ENCODE assay signal across 12 cellular contexts in the genomic region with DNA sequence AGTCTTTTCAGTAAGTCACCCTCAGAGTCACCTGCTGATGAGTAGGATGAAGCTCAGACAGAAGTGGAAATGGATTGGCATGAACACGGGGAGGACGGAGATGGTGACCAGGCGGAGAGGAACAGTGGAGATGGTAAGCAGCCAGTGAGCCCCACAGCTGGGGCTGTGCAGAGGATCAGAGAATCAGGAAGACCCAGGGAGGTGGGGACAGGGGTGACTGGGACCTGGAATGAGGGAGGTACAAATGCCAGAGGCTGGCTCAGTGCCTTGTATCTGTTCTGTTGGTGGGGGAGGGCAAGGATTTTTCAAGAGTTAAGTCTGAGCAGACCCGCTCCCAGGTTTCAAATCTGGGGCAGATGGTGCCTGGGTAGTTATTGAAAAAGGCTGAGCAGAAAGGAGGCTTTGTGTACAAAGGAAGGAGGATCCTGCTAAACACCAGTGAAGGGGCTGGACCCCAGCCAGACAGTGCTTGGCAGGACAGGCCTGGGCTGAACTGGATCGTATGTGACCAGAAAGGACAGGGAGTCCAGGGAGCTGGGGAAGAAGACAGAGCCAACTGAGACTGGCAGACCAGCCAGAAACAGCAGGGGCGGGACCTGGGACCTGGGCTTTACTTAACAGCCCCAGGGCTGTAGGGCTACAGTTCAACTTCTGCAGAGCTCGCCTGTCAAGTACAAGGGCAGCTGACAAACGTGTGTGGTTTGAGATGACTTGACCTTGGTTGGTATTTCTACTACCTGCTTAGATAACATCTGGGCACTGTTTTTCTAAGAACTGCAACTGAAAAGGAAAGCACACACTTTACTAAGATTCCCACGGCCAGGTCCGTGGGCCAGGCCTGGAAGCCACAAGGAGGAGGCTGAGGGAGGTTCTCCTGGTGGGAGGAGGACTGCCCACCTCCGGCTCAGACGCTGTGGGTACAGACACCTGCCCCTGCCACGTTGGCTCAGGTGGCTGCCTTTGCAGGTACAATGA. TPM values are rescaled to one million over a fixed set of nuclear protein-coding genes. Genes with fewer than 3 reads are reported as not detected.
DNase-seq lines count a peak whose midpoint lies in the region; ATAC-seq, FAIRE-seq and TF ChIP-seq lines count a peak whose summit lies in the region.
"Had no signal": no experiment of that assay in that cellular context is flagged by ENCODE, and none has a peak within 500 bp of the region (broad histone marks: within the 10 kb centered on the region; RNA-seq: fewer than 3 reads in every experiment).

No MANE protein-coding gene starts in this region.

- no peaks in the 10 kb centered on the region for H3K79me2 ChIP-seq in H1 (ENCODE audit: control insufficient read depth in 1 of 2, insufficient read depth in 2 of 2, low read length in 2 of 2)

- FAIRE-seq in H1 (lab: Jason Lieb, UNC) (no peak), HTR-8/SVneo (lab: Jason Lieb, UNC) (no peak), D721Med (lab: Jason Lieb, UNC) (no peak)
- FAIRE-seq: A549 had no signal

- 93% methylated on average over 13 of the region's 13 CpGs; no CpG with 5 or more reads in 1 of the 2 experiments for WGBS in H1 (ENCODE audit: extremely low coverage in 1 of 2, insufficient coverage in 1 of 2, insufficient read length in 1 of 2, insufficient replicate concordance in 2 of 2, low coverage in 1 of 2, low lambda C conversion rate in 2 of 2, missing lambda C conversion rate in 1 of 2), 2 experiments

- H3K4me2 ChIP-seq in H1 (ENCODE audit: insufficient read depth in 1 of 2, low read depth in 2 of 2, low read length in 2 of 2), result no peak overlapping the region
- H3K4me2 ChIP-seq: A549 had no signal

- no peaks in the 10 kb centered on the region for H3K79me1 ChIP-seq in H1 (ENCODE audit: low read depth, low read length)

- in situ Hi-C loops in ACHN (cut with HindIII; ENCODE audit: low pct_ligation_motif_present, low pct_unique_long_range_greater_than_20kb, low sequenced_read_pairs), result no loop called here

- peak; percentile 47 for ATAC-seq in stimulated activated memory B cell treated with anti-CD40 and anti-IgM and Interleukin-4, amounts not matched to agents 10 μg/mL and 1 μg/mL and 100 μg/mL, for 72 hours
- ATAC-seq: A549, HCT116 had no signal

- no peak overlapping the region for H3K56ac ChIP-seq in H1 (replicated peaks; ENCODE audit: insufficient read length, low read depth, low read length)

- no peaks in the 10 kb centered on the region for H3K23me2 ChIP-seq in H1 (ENCODE audit: low read depth, low read length)

- H3K4me3 ChIP-seq in LNCaP clone FGC (ENCODE audit: low read depth, low read length) (no peak overlapping the region), H1 (ENCODE audit: extremely low read depth in 1 of 4, insufficient read depth in 2 of 4, low read depth in 3 of 4, low read length in 4 of 4) (no peak overlapping the region)
- H3K4me3 ChIP-seq: A549 had no signal

- peaks cover 8 to 14% of the 10 kb centered on the region in 2 experiments; a peak in 3 of 4 replicates for H3K9me3 ChIP-seq in H1 (ENCODE audit: insufficient read depth in 2 of 2, low read depth in 1 of 2, low read length in 1 of 2)

- H3K27me3 ChIP-seq in H1 (replicated peaks in 1 of 4; ENCODE audit: control insufficient read depth in 3 of 4, extremely low read depth in 1 of 4, insufficient read depth in 3 of 4, low read length in 3 of 4), result no peaks in the 10 kb centered on the region

- TF ChIP-seq EP300 in H1 (IDR thresholded peaks at IDR 0.05; ENCODE audit: borderline replicate concordance in 1 of 2, low read depth in 2 of 2, low read length in 2 of 2), result no peak

- no peak overlapping the region for H4K8ac ChIP-seq in H1 (ENCODE audit: extremely low read depth, insufficient read depth, low read length)

- no peak overlapping the region for H2BK15ac ChIP-seq in H1 (ENCODE audit: low read length)

- H3K27ac Mint-ChIP-seq in stimulated activated memory B cell treated with anti-CD40 and anti-IgM and Interleukin-4, amounts not matched to agents 10 μg/mL and 1 μg/mL and 100 μg/mL, for 72 hours, result peak overlapping the region; percentile 0
- H3K27ac Mint-ChIP-seq: memory B cell had no signal

- CTCF ChIA-PET in H1 (lab: Charles Lee; ENCODE audit: partially characterized antibody), result interaction anchor here (0.6 to 4.9 kb wide), 10 partner anchors 8 to 1871 kb away, joined by 3 to 27 read pairs (median 4); a partner anchor contains a TSS

- H3K9me3 Mint-ChIP-seq in stimulated activated memory B cell treated with anti-CD40 and anti-IgM and Interleukin-4, amounts not matched to agents 10 μg/mL and 1 μg/mL and 100 μg/mL, for 72 hours, result peaks cover 12% of the 10 kb centered on the region

- no peaks in the 10 kb centered on the region for H4K20me1 ChIP-seq in H1 (replicated peaks in 1 of 2; ENCODE audit: control insufficient read depth in 1 of 2, insufficient read depth in 2 of 2, low read length in 2 of 2)

- H4K5ac ChIP-seq in H1 (ENCODE audit: insufficient read length, low read depth, low read length), result no peak overlapping the region

- H3K27me3 Mint-ChIP-seq in stimulated activated memory B cell treated with anti-CD40 and anti-IgM and Interleukin-4, amounts not matched to agents 10 μg/mL and 1 μg/mL and 100 μg/mL, for 72 hours, result peaks cover 7% of the 10 kb centered on the region

- H3K4ac ChIP-seq in H1 (replicated peaks; ENCODE audit: insufficient read length, low read depth, low read length), result no peak overlapping the region

- TF ChIP-seq RAD21 in H1 (IDR thresholded peaks at IDR 0.05 in 1 of 2, conservative IDR thresholded peaks at IDR 0.05 in 1 of 2; ENCODE audit: low read depth in 2 of 2, low read length in 2 of 2), result no peak

- H2BK20ac ChIP-seq in H1 (ENCODE audit: low read length), result no peak overlapping the region

- H3K9ac ChIP-seq in H1 (replicated peaks in 1 of 4; ENCODE audit: extremely low read depth in 1 of 4, low read depth in 3 of 4, low read length in 3 of 4), result no peak overlapping the region

- no peak overlapping the region for H2BK12ac ChIP-seq in H1 (ENCODE audit: low read depth, low read length)

- no peaks in the 10 kb centered on the region for H3K4me1 ChIP-seq in H1 (replicated peaks in 1 of 4; ENCODE audit: control insufficient read depth in 3 of 4, insufficient read depth in 4 of 4, low read length in 3 of 4)
- H3K4me1 ChIP-seq: A549 had no signal

- no peak overlapping the region for H3K18ac ChIP-seq in H1 (ENCODE audit: extremely low read depth, low read length)

- no peak overlapping the region for H2AK5ac ChIP-seq in H1 (ENCODE audit: low read depth, low read length)

- TF ChIP-seq POLR2A in H1 (IDR thresholded peaks at IDR 0.05; ENCODE audit: control extremely low read depth in 1 of 2, low read depth in 2 of 2, low read length in 2 of 2), result no peak

- no peak overlapping the region for H2BK120ac ChIP-seq in H1 (replicated peaks; ENCODE audit: low read depth, low read length)

- H3K4me3 Mint-ChIP-seq in stimulated activated memory B cell treated with anti-CD40 and anti-IgM and Interleukin-4, amounts not matched to agents 10 μg/mL and 1 μg/mL and 100 μg/mL, for 72 hours, result no peak overlapping the region
- H3K4me3 Mint-ChIP-seq: memory B cell had no signal

- peaks cover 18% of the 10 kb centered on the region for H3K36me3 Mint-ChIP-seq in stimulated activated memory B cell treated with anti-CD40 and anti-IgM and Interleukin-4, amounts not matched to agents 10 μg/mL and 1 μg/mL and 100 μg/mL, for 72 hours

- no peak overlapping the region for H4K91ac ChIP-seq in H1 (replicated peaks; ENCODE audit: insufficient read length, low read length)

- peaks cover 54% of the 10 kb centered on the region for H3K4me1 Mint-ChIP-seq in stimulated activated memory B cell treated with anti-CD40 and anti-IgM and Interleukin-4, amounts not matched to agents 10 μg/mL and 1 μg/mL and 100 μg/mL, for 72 hours

- POLR2A ChIA-PET in H1 (lab: Charles Lee; ENCODE audit: partially characterized antibody), result no interaction called here

- TF ChIP-seq CTCF in LNCaP clone FGC (IDR thresholded peaks at IDR 0.05; ENCODE audit: control insufficient read depth, extremely low read depth, insufficient read depth), result no peak
- TF ChIP-seq CTCF in H1 (IDR thresholded peaks at IDR 0.05; ENCODE audit: control extremely low read depth in 1 of 3, insufficient read depth in 1 of 3, low read depth in 1 of 3, low read length in 3 of 3), result no peak
- no peak for TF ChIP-seq CTCF in D721Med (IDR thresholded peaks at IDR 0.05; ENCODE audit: insufficient read depth, missing control alignments)

- H2AFZ ChIP-seq in H1 (ENCODE audit: low read length), result peak overlapping the region; percentile 9; the same call in 1 of the 2 replicates

- DNase-seq in NCI-H345 (lab: John Stamatoyannopoulos, UW), result peak; percentile 26
- DNase-seq in NCI-H345 treated with DMSO at 0.1 percent for 48 hours (lab: John Stamatoyannopoulos, UW; ENCODE audit: unreplicated experiment), result no peak
- DNase-seq in LNCaP clone FGC (ENCODE audit: low read depth), result peak; percentile 90
- DNase-seq in H1 (ENCODE audit: low read depth in 1 of 2, low spot score in 2 of 2), result no peak
- no peak for DNase-seq in HTR-8/SVneo (ENCODE audit: insufficient read length, low spot score)
- no peak for DNase-seq in ACHN
- DNase-seq in D721Med (ENCODE audit: insufficient read length, low spot score), result no peak
- DNase-seq: SHP77 had no signal

- H3K23ac ChIP-seq in H1 (ENCODE audit: insufficient read length), result no peak overlapping the region

- no peak overlapping the region for H3K27ac ChIP-seq in H1 (ENCODE audit: low read depth, low read length)
- H3K27ac ChIP-seq: A549 had no signal

- no peak overlapping the region for H3K14ac ChIP-seq in H1 (ENCODE audit: insufficient read length)

- no peaks in the 10 kb centered on the region for H3K36me3 ChIP-seq in H1 (ENCODE audit: control insufficient read depth in 2 of 4, insufficient read depth in 4 of 4, low read length in 3 of 4)

- no peak overlapping the region for H2BK5ac ChIP-seq in H1 (ENCODE audit: low read depth, low read length)

RNA-seq across cellular contexts. Expression of a gene that starts 13.2 kb away (rescaled TPM):
- total RNA-seq in H1 (2021; fragmentation: NEBNext Ultra II Directional; extraction: Animal tissue kit (Norgen Biotek cat#: 25700)), result 0.07 and 0.10 TPM in 2 replicates
- polyA plus RNA-seq in H1 (2011; rRNA removed), result 0.20 and 0.47 TPM in 2 replicates
- polyA plus RNA-seq in H1 (2011; cell fraction: cytosol; rRNA removed), result 0.26 TPM
- polyA plus RNA-seq in H1 (2011; cell fraction: nucleus; rRNA removed), result 1.1 TPM
- polyA plus RNA-seq in H1 (2012, experiment 1 of 2), result 0.13 to 0.32 TPM (median 0.25 TPM) in 4 replicates
- not detected for polyA plus RNA-seq in H1 (2012, experiment 2 of 2)
- 0.06 TPM for polyA plus RNA-seq in H1 (2013, experiment 1 of 2)
- 0.06 TPM for polyA plus RNA-seq in H1 (2013, experiment 2 of 2)
- polyA minus RNA-seq in H1 (2011; rRNA and poly(A)+ RNA removed), result 2.2 and 2.8 TPM in 2 replicates
- polyA minus RNA-seq in H1 (2011; cell fraction: cytosol; rRNA and poly(A)+ RNA removed), result 0.81 TPM
- 6.4 TPM for polyA minus RNA-seq in H1 (2011; cell fraction: nucleus; rRNA and poly(A)+ RNA removed)

RNA-seq across cellular contexts. Expression of a gene that starts 18.8 kb away (rescaled TPM):
- total RNA-seq in H1 (2021; fragmentation: NEBNext Ultra II Directional; extraction: Animal tissue kit (Norgen Biotek cat#: 25700)), result 70.7 and 71.3 TPM in 2 replicates
- polyA plus RNA-seq in H1 (2011; rRNA removed), result 18.2 and 23.3 TPM in 2 replicates
- polyA plus RNA-seq in H1 (2011; cell fraction: cytosol; rRNA removed), result 37.2 TPM
- 18.9 TPM for polyA plus RNA-seq in H1 (2011; cell fraction: nucleus; rRNA removed)
- polyA plus RNA-seq in H1 (2012, experiment 1 of 2), result 28.3 to 57.0 TPM (median 38.8 TPM) in 4 replicates
- polyA plus RNA-seq in H1 (2012, experiment 2 of 2), result 9.5 TPM
- 32.7 TPM for polyA plus RNA-seq in H1 (2013, experiment 1 of 2)
- 32.6 TPM for polyA plus RNA-seq in H1 (2013, experiment 2 of 2)
- polyA minus RNA-seq in H1 (2011; rRNA and poly(A)+ RNA removed), result 34.0 and 85.2 TPM in 2 replicates
- 27.7 TPM for polyA minus RNA-seq in H1 (2011; cell fraction: cytosol; rRNA and poly(A)+ RNA removed)
- 58.3 TPM for polyA minus RNA-seq in H1 (2011; cell fraction: nucleus; rRNA and poly(A)+ RNA removed)

Comparison
In these comparisons a context has a peak if more than half of its experiments do, and no peak if none do; other contexts are left out.
1. DNase-seq: peak in NCI-H345 (single experiment) and LNCaP clone FGC (single experiment); none in NCI-H345 treated with DMSO at 0.1 percent for 48 hours (single experiment), H1 (0 of 2), HTR-8/SVneo (single experiment), ACHN (single experiment) and D721Med (single experiment).